27 cellular contexts compared by ENCODE assay signal in genomic region chr10:113456741-113457140, GRCh38.
"Had no signal": no experiment of that assay in that cellular context is flagged by ENCODE, and none has a peak within 500 bp of the region (broad histone marks: within the 10 kb centered on the region; RNA-seq: fewer than 3 reads in every experiment).

No MANE protein-coding gene starts in this region.

- H3K4me1 Mint-ChIP-seq: stimulated activated effector memory CD8-positive, alpha-beta T cell treated with anti-CD3 and anti-CD28 coated beads, Interleukin-12 subunit alpha, Interleukin-12 subunit beta, amount 100 ng/mL, for 72 hours; stimulated activated memory B cell treated with anti-CD40 and anti-IgM and Interleukin-4, amounts not matched to agents 10 μg/mL and 1 μg/mL and 100 μg/mL, for 72 hours; stimulated activated naive CD8-positive, alpha-beta T cell treated with anti-CD3 and anti-CD28 coated beads, Interleukin-15, amount 100 ng/mL, for 72 hours had no signal

- H3K4me1 ChIP-seq: testis had no signal

- H3K27me3 ChIP-seq: stomach, testis, thyroid gland, tibial artery, tibial nerve, transverse colon, upper lobe of left lung, upper lobe of right lung, uterus had no signal

- H3K4me3 Mint-ChIP-seq: stimulated activated effector memory CD8-positive, alpha-beta T cell treated with anti-CD3 and anti-CD28 coated beads, Interleukin-12 subunit alpha, Interleukin-12 subunit beta, amount 100 ng/mL, for 72 hours; stimulated activated memory B cell treated with anti-CD40 and anti-IgM and Interleukin-4, amounts not matched to agents 10 μg/mL and 1 μg/mL and 100 μg/mL, for 72 hours; stimulated activated naive B cell treated with anti-CD40 and anti-IgM and Interleukin-4, amounts not matched to agents 10 μg/mL and 1 μg/mL and 100 μg/mL, for 72 hours; stimulated activated naive CD8-positive, alpha-beta T cell treated with anti-CD3 and anti-CD28 coated beads, Interleukin-15, amount 100 ng/mL, for 72 hours; stimulated activated naive CD8-positive, alpha-beta T cell treated with anti-CD3 and anti-CD28 coated beads, Interleukin-15, Interleukin-2, amounts not matched to agents 100 ng/mL and 50 ng/mL, for 24 hours; type B pancreatic cell had no signal

- H3K36me3 Mint-ChIP-seq: stimulated activated effector memory CD8-positive, alpha-beta T cell treated with anti-CD3 and anti-CD28 coated beads, Interleukin-12 subunit alpha, Interleukin-12 subunit beta, amount 100 ng/mL, for 72 hours; stimulated activated memory B cell treated with anti-CD40 and anti-IgM and Interleukin-4, amounts not matched to agents 10 μg/mL and 1 μg/mL and 100 μg/mL, for 72 hours; stimulated activated naive B cell treated with anti-CD40 and anti-IgM and Interleukin-4, amounts not matched to agents 10 μg/mL and 1 μg/mL and 100 μg/mL, for 72 hours; type B pancreatic cell had no signal

- H3K36me3 ChIP-seq: stomach, suprapubic skin, thoracic aorta, thyroid gland, tibial artery, tibial nerve, transverse colon, upper lobe of left lung, upper lobe of right lung, uterus had no signal

- H3K4me3 ChIP-seq: stomach, suprapubic skin, testis, thoracic aorta, thyroid gland, tibial artery, tibial nerve, transverse colon, upper lobe of left lung, upper lobe of right lung, uterus had no signal

- H3K9me3 Mint-ChIP-seq: stimulated activated effector memory CD8-positive, alpha-beta T cell treated with anti-CD3 and anti-CD28 coated beads, Interleukin-12 subunit alpha, Interleukin-12 subunit beta, amount 100 ng/mL, for 72 hours; stimulated activated memory B cell treated with anti-CD40 and anti-IgM and Interleukin-4, amounts not matched to agents 10 μg/mL and 1 μg/mL and 100 μg/mL, for 72 hours; stimulated activated naive CD8-positive, alpha-beta T cell treated with anti-CD3 and anti-CD28 coated beads, Interleukin-15, amount 100 ng/mL, for 72 hours; stimulated activated naive CD8-positive, alpha-beta T cell treated with anti-CD3 and anti-CD28 coated beads, Interleukin-15, Interleukin-2, amounts not matched to agents 100 ng/mL and 50 ng/mL, for 24 hours had no signal

- DNase-seq: stimulated activated CD4-positive, alpha-beta T cell treated with anti-CD3 and anti-CD28 coated beads, Interleukin-2, amount 100 ng/mL, for 48 hours; stimulated activated CD4-positive, alpha-beta T cell treated with anti-CD3 and anti-CD28 coated beads, Interleukin-4, amount 100 ng/mL, for 1 hour; stimulated activated CD4-positive, alpha-beta T cell treated with anti-CD3 and anti-CD28 coated beads, Interleukin-4, amount 100 ng/mL, for 24 hours; stimulated activated CD4-positive, alpha-beta T cell treated with anti-CD3 and anti-CD28 coated beads, Interleukin-4, amount 100 ng/mL, for 4 hours; stimulated activated CD8-positive, alpha-beta memory T cell treated with anti-CD3 and anti-CD28 coated beads, Interleukin-4, amount 100 ng/mL, for 48 hours; stimulated activated naive B cell treated with anti-CD40 and anti-IgM and Interleukin-4, amounts not matched to agents 10 μg/mL and 1 μg/mL and 100 μg/mL, for 72 hours; stimulated activated naive CD4-positive, alpha-beta T cell; stimulated activated naive CD4-positive, alpha-beta T cell treated with Interleukin-2 at 50 U/mL for 16 hours; stimulated activated naive CD8-positive, alpha-beta T cell treated with anti-CD3 and anti-CD28 coated beads, Interleukin-15, amount 100 ng/mL, for 72 hours; stimulated activated naive CD8-positive, alpha-beta T cell treated with anti-CD3 and anti-CD28 coated beads, Interleukin-15, Interleukin-2, amounts not matched to agents 100 U/mL and 50 U/mL, for 24 hours; stomach; substantia nigra; testis; thyroid gland; tibial artery; transverse colon; trophoblast cell; upper lobe of left lung; upper lobe of right lung; uterus had no signal

- H3K27ac Mint-ChIP-seq: stimulated activated memory B cell treated with anti-CD40 and anti-IgM and Interleukin-4, amounts not matched to agents 10 μg/mL and 1 μg/mL and 100 μg/mL, for 72 hours; stimulated activated naive B cell treated with anti-CD40 and anti-IgM and Interleukin-4, amounts not matched to agents 10 μg/mL and 1 μg/mL and 100 μg/mL, for 72 hours; stimulated activated naive CD8-positive, alpha-beta T cell treated with anti-CD3 and anti-CD28 coated beads, Interleukin-15, Interleukin-2, amounts not matched to agents 100 ng/mL and 50 ng/mL, for 24 hours; type B pancreatic cell had no signal

- ATAC-seq: stimulated activated effector memory CD8-positive, alpha-beta T cell treated with anti-CD3 and anti-CD28 coated beads, Interleukin-12 subunit alpha, Interleukin-12 subunit beta, amount 100 ng/mL, for 72 hours; stimulated activated memory B cell treated with anti-CD40 and anti-IgM and Interleukin-4, amounts not matched to agents 10 μg/mL and 1 μg/mL and 100 μg/mL, for 72 hours; stimulated activated naive B cell treated with anti-CD40 and anti-IgM and Interleukin-4, amounts not matched to agents 10 μg/mL and 1 μg/mL and 100 μg/mL, for 72 hours; stimulated activated naive CD8-positive, alpha-beta T cell treated with anti-CD3 and anti-CD28 coated beads, Interleukin-15, amount 100 ng/mL, for 72 hours; stimulated activated naive CD8-positive, alpha-beta T cell treated with anti-CD3 and anti-CD28 coated beads, Interleukin-15, Interleukin-2, amounts not matched to agents 100 U/mL and 50 U/mL, for 24 hours; upper lobe of right lung had no signal

- H3K27ac ChIP-seq: stomach, suprapubic skin, testis, thoracic aorta, thyroid gland, tibial artery, tibial nerve, transverse colon, upper lobe of left lung, upper lobe of right lung, uterus had no signal

- H3K9me3 ChIP-seq: stomach, suprapubic skin, testis, thoracic aorta, thyroid gland, tibial artery, tibial nerve, transverse colon, upper lobe of left lung, upper lobe of right lung, uterus had no signal
